9 cellular contexts compared by ENCODE assay signal in genomic region chr2:210072922-210073509, GRCh38.
A peak's percentile ranks its signal among the peaks of the same experiment; 100 is the strongest.
DNase-seq lines count a peak whose midpoint lies in the region; ATAC-seq and TF ChIP-seq lines count a peak whose summit lies in the region.
"Had no signal": no experiment of that assay in that cellular context is flagged by ENCODE, and none has a peak within 500 bp of the region (broad histone marks: within the 10 kb centered on the region; RNA-seq: fewer than 3 reads in every experiment).

No MANE protein-coding gene starts in this region.

- H4K20me1 ChIP-seq in GM23338 (replicated peaks; ENCODE audit: insufficient read depth): no peaks in the 10 kb centered on the region

- H3K9me3 ChIP-seq in adipocyte (ENCODE audit: control insufficient read depth, low read length): no peaks in the 10 kb centered on the region

- H3K4me1 Mint-ChIP-seq in activated CD4-positive, alpha-beta T cell treated with anti-CD3 and anti-CD28 coated beads, Interleukin-2, amount 10 ng/mL, durations not matched to agents 7 days and 5 days: no peaks in the 10 kb centered on the region
- peaks cover 7% of the 10 kb centered on the region; the same call in 2 of the 3 replicates for H3K4me1 Mint-ChIP-seq in GM23338

- H3K36me3 ChIP-seq in GM23338 (ENCODE audit: insufficient read depth) (no peaks in the 10 kb centered on the region), adipocyte (ENCODE audit: control insufficient read depth, insufficient read depth, low read length, severe bottlenecking) (no peaks in the 10 kb centered on the region)

- ATAC-seq in GM23338 (peak; percentile 62), left colon (peak; percentile 56)

- no peak overlapping the region for H3K4me2 ChIP-seq in GM23338

- POLR2A ChIA-PET in activated CD4-positive, alpha-beta T cell treated with anti-CD3 and anti-CD28 coated beads, Interleukin-2, amount 10 ng/mL, durations not matched to agents 7 days and 5 days (lab: Charles Lee): no interaction called here

- TF ChIP-seq CTCF in GM23338 (conservative IDR thresholded peaks at IDR 0.05; ENCODE audit: low read depth in 2 of 2) (peak; percentile 55 to 92), LNCaP clone FGC (IDR thresholded peaks at IDR 0.05; ENCODE audit: control insufficient read depth, extremely low read depth, insufficient read depth) (peak; percentile 55)

- H3F3A ChIP-seq in GM23338 (replicated peaks; ENCODE audit: low read depth): no peaks in the 10 kb centered on the region

- H3K79me2 ChIP-seq in GM23338 (replicated peaks; ENCODE audit: insufficient read depth): no peaks in the 10 kb centered on the region

- no peak overlapping the region for H3K27ac ChIP-seq in GM23338 (ENCODE audit: low read depth)

- no peaks in the 10 kb centered on the region for H3K36me3 Mint-ChIP-seq in activated CD4-positive, alpha-beta T cell treated with anti-CD3 and anti-CD28 coated beads, Interleukin-2, amount 10 ng/mL, durations not matched to agents 7 days and 5 days (ENCODE audit: low read depth)
- H3K36me3 Mint-ChIP-seq in GM23338 (ENCODE audit: low read depth): no peaks in the 10 kb centered on the region

- DNase-seq in activated CD4-positive, alpha-beta T cell treated with anti-CD3 and anti-CD28 coated beads, Interleukin-2, amount 10 ng/mL, durations not matched to agents 7 days and 5 days: peak; percentile 13
- no peak for DNase-seq in activated CD4-positive, alpha-beta T cell treated with anti-CD3 and anti-CD28 coated beads, Interleukin-2, amount 50 U/mL, for 4 hours
- DNase-seq in GM23338 (ENCODE audit: low spot score) (peak; percentile 65), LNCaP clone FGC (ENCODE audit: low read depth) (peak; percentile 26), adipocyte (ENCODE audit: low read depth) (peak; percentile 79), left colon (no peak), T1000 (lab: John Stamatoyannopoulos, UW) (no peak)
- DNase-seq in stimulated activated CD4-positive, alpha-beta T cell treated with anti-CD3 and anti-CD28 coated beads, Interleukin-4, amount 100 ng/mL, for 4 hours: no peak

- H3K27me3 ChIP-seq in GM23338 (ENCODE audit: insufficient read depth) (no peaks in the 10 kb centered on the region), adipocyte (replicated peaks; ENCODE audit: control insufficient read depth, insufficient read depth, low read length) (no peaks in the 10 kb centered on the region)

- CTCF ChIA-PET in activated CD4-positive, alpha-beta T cell treated with anti-CD3 and anti-CD28 coated beads, Interleukin-2, amount 10 ng/mL, durations not matched to agents 7 days and 5 days (lab: Charles Lee): interaction anchor here (1.1 to 1.2 kb wide), 2 partner anchors 8 to 119 kb away, joined by 3 to 4 read pairs; no protein-coding TSS in a partner anchor

- no peak overlapping the region for H3K9ac ChIP-seq in adipocyte (ENCODE audit: low read length)

- H3K27ac Mint-ChIP-seq in activated CD4-positive, alpha-beta T cell treated with anti-CD3 and anti-CD28 coated beads, Interleukin-2, amount 10 ng/mL, durations not matched to agents 7 days and 5 days: no peak overlapping the region
- H3K27ac Mint-ChIP-seq in GM23338: no peak overlapping the region
- H3K27ac Mint-ChIP-seq: dendritic cell treated with granulocyte-macrophage colony-stimulating factor and Interleukin-4, amounts not matched to agents 40 ng/mL and 50 ng/mL, for 4 days had no signal

- no peaks in the 10 kb centered on the region for H3K27me3 Mint-ChIP-seq in activated CD4-positive, alpha-beta T cell treated with anti-CD3 and anti-CD28 coated beads, Interleukin-2, amount 10 ng/mL, durations not matched to agents 7 days and 5 days
- no peaks in the 10 kb centered on the region for H3K27me3 Mint-ChIP-seq in GM23338 (ENCODE audit: insufficient read depth, low read depth, poor library complexity)
- H3K27me3 Mint-ChIP-seq: dendritic cell treated with granulocyte-macrophage colony-stimulating factor and Interleukin-4, amounts not matched to agents 40 ng/mL and 50 ng/mL, for 4 days had no signal

- H3K4me1 ChIP-seq in GM23338 (ENCODE audit: insufficient read depth): no peaks in the 10 kb centered on the region
- no peaks in the 10 kb centered on the region for H3K4me1 ChIP-seq in adipocyte (ENCODE audit: control insufficient read depth, insufficient read depth, low read length)

- intact Hi-C loops in left colon (cut with DNase I, micrococcal nuclease): loop anchor here in 1 of 2 donors (2.0 kb wide), 1 partner anchor 126 kb away; no protein-coding TSS in a partner anchor

- no peaks in the 10 kb centered on the region for H3K9me2 ChIP-seq in GM23338 (ENCODE audit: insufficient read depth)

- no peak overlapping the region for H3K4me3 Mint-ChIP-seq in activated CD4-positive, alpha-beta T cell treated with anti-CD3 and anti-CD28 coated beads, Interleukin-2, amount 10 ng/mL, durations not matched to agents 7 days and 5 days
- H3K4me3 Mint-ChIP-seq in GM23338: no peak overlapping the region
- H3K4me3 Mint-ChIP-seq: dendritic cell treated with granulocyte-macrophage colony-stimulating factor and Interleukin-4, amounts not matched to agents 40 ng/mL and 50 ng/mL, for 4 days had no signal

- no peak overlapping the region for H2AFZ ChIP-seq in GM23338

- H3K9me3 Mint-ChIP-seq in activated CD4-positive, alpha-beta T cell treated with anti-CD3 and anti-CD28 coated beads, Interleukin-2, amount 10 ng/mL, durations not matched to agents 7 days and 5 days: no peaks in the 10 kb centered on the region
- no peaks in the 10 kb centered on the region for H3K9me3 Mint-ChIP-seq in GM23338
- H3K9me3 Mint-ChIP-seq: dendritic cell treated with granulocyte-macrophage colony-stimulating factor and Interleukin-4, amounts not matched to agents 40 ng/mL and 50 ng/mL, for 4 days had no signal

- no peak overlapping the region for H3K4me3 ChIP-seq in GM23338
- H3K4me3 ChIP-seq in LNCaP clone FGC (ENCODE audit: low read depth, low read length): no peak overlapping the region
- H3K4me3 ChIP-seq in adipocyte (ENCODE audit: low read length): peak overlapping the region; percentile 49

TF ChIP-seq in GM23338, 12 proteins besides CTCF, POLR2A, EP300 and RAD21 (continues in another document):
- TF ChIP-seq POLR2AphosphoS5 (IDR thresholded peaks at IDR 0.05; ENCODE audit: low read depth): no peak
- no peak for TF ChIP-seq ZNF462 (CRISPR knock-in tag; IDR thresholded peaks at IDR 0.05)

Comparison
In these comparisons a context has a peak if more than half of its experiments do, and no peak if none do; other contexts are left out.
1. DNase-seq: peak in activated CD4-positive, alpha-beta T cell treated with anti-CD3 and anti-CD28 coated beads, Interleukin-2, amount 10 ng/mL, durations not matched to agents 7 days and 5 days (single experiment), GM23338 (single experiment), LNCaP clone FGC (single experiment) and adipocyte (single experiment); none in activated CD4-positive, alpha-beta T cell treated with anti-CD3 and anti-CD28 coated beads, Interleukin-2, amount 50 U/mL, for 4 hours (0 of 2), left colon (0 of 2), stimulated activated CD4-positive, alpha-beta T cell treated with anti-CD3 and anti-CD28 coated beads, Interleukin-4, amount 100 ng/mL, for 4 hours (0 of 2) and T1000 (single experiment).